24 cellular contexts compared by ENCODE assay signal in the genomic region with DNA sequence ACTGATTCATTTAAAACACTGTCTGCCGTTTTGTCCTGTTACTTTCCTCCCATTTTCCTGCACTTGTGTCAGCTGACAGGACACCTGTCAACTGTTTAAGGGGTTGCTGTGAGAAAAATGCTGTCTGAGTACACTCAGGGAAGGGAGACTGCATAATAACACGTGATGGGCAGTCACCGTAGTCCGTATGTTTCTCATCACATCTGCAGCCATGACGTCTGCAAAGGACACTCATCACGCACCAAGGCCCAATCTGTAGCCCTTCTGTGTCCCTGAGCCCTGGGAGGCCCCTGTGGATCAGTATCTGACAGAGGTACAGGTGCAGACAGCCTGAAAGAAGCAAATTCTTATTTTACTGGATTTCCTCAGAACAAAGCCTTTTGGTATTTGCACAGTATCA.
"Had no signal": no experiment of that assay in that cellular context is flagged by ENCODE, and none has a peak within 500 bp of the region (broad histone marks: within the 10 kb centered on the region; RNA-seq: fewer than 3 reads in every experiment).

No MANE protein-coding gene starts in this region.

- H3K36me3 Mint-ChIP-seq: activated naive CD4-positive, alpha-beta T cell treated with anti-CD3 and anti-CD28 coated beads, Interleukin-2, amount 50 U/mL, for 24 hours had no signal

- DNase-seq: activated CD4-positive, alpha-beta T cell treated with anti-CD3 and anti-CD28 coated beads for 4 hours; activated CD8-positive, alpha-beta memory T cell treated with anti-CD3 and anti-CD28 coated beads, Interleukin-2, amount 50 U/mL, for 48 hours; activated CD8-positive, alpha-beta T cell treated with anti-CD3 and anti-CD28 coated beads for 36 hours; activated effector memory CD4-positive, alpha-beta T cell treated with Interleukin-2 at 50 U/mL for 16 hours; activated naive CD4-positive, alpha-beta T cell; activated T-cell treated with anti-CD3 and anti-CD28 coated beads, Interleukin-2, amount 50 U/mL, for 1 hour; aorta; Kasumi-1; KBM-7; NCI-H187; NCI-H345; NCI-H510A; NCI-H526 treated with DMSO at 0.1 percent for 48 hours; NK-92 treated with Interleukin-12 subunit alpha and Interleukin-12 subunit beta, amount 100 ng/mL, for 24 hours; OCI-M1; RPMI8226; SJCRH30; SW 1271 had no signal

- H3K27ac Mint-ChIP-seq: activated CD8-positive, alpha-beta T cell treated with anti-CD3 and anti-CD28 coated beads for 36 hours; activated naive CD4-positive, alpha-beta T cell treated with anti-CD3 and anti-CD28 coated beads, Interleukin-2, amount 50 U/mL, for 24 hours had no signal

- H3K4me3 Mint-ChIP-seq: activated CD8-positive, alpha-beta T cell treated with anti-CD3 and anti-CD28 coated beads for 36 hours; activated naive CD4-positive, alpha-beta T cell treated with anti-CD3 and anti-CD28 coated beads, Interleukin-2, amount 50 U/mL, for 24 hours; central memory CD8-positive, alpha-beta T cell had no signal

- H3K27me3 Mint-ChIP-seq: activated CD8-positive, alpha-beta T cell treated with anti-CD3 and anti-CD28 coated beads for 36 hours; activated naive CD4-positive, alpha-beta T cell treated with anti-CD3 and anti-CD28 coated beads, Interleukin-2, amount 50 U/mL, for 24 hours; central memory CD8-positive, alpha-beta T cell had no signal

- H3K4me1 Mint-ChIP-seq: activated naive CD4-positive, alpha-beta T cell treated with anti-CD3 and anti-CD28 coated beads, Interleukin-2, amount 50 U/mL, for 24 hours; central memory CD8-positive, alpha-beta T cell had no signal

- H3K9me3 Mint-ChIP-seq: activated CD8-positive, alpha-beta T cell treated with anti-CD3 and anti-CD28 coated beads for 36 hours; activated naive CD4-positive, alpha-beta T cell treated with anti-CD3 and anti-CD28 coated beads, Interleukin-2, amount 50 U/mL, for 24 hours had no signal

- ATAC-seq: activated CD4-positive, CD25-positive, alpha-beta regulatory T cell treated with anti-CD3 and anti-CD28 coated beads, Interleukin-2, amount 50 U/mL, for 24 hours; activated CD8-positive, alpha-beta T cell treated with anti-CD3 and anti-CD28 coated beads for 36 hours; Panc1; Right ventricle myocardium inferior; SK-N-SH treated with all-trans-retinoic acid at 6 μM for 48 hours had no signal
